8 cellular contexts compared by ENCODE assay signal in the genomic region with DNA sequence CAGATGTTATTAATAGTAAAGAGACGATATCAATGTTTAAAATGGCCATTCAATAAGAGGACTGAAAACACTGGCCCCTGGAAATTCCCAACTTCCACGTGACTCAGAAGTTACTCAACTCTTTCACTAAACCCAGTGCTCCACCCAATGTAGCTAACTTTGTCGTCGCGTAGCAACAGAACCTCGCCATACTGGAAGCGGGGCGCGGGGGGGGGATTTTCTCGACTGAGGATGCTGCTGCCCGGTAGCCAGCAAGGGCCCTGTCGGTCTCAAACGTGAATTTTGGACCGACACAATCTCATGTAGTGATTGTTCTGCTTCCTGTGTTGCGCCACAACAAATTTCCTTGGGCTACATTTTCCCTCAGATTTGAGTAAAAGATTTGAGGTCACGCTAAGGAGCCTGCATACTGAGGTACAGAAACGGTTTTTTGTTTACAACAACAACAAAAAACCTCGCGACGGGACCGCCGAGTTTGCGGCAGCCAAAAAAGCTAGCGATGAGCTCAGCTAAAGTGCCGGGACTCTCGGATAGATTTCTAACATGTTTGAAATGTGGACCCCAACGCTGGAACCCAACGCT. TPM values are rescaled to one million over a fixed set of nuclear protein-coding genes. Genes with fewer than 3 reads are reported as not detected.
DNase-seq lines count a peak whose midpoint lies in the region; ATAC-seq and TF ChIP-seq lines count a peak whose summit lies in the region.

No MANE protein-coding gene starts in this region.

- H3K4me2 ChIP-seq in GM23248 (ENCODE audit: unreplicated experiment) (peak overlapping the region; percentile 86), Loucy (ENCODE audit: low read depth, low read length, poor library complexity, severe bottlenecking) (peak overlapping the region; percentile 84)

- H3K27me3 ChIP-seq in GM23248 (replicated peaks; ENCODE audit: insufficient read depth) (no peaks in the 10 kb centered on the region), Loucy (ENCODE audit: insufficient read depth, low read length, poor library complexity, severe bottlenecking) (no peaks in the 10 kb centered on the region), adrenal gland (no peaks in the 10 kb centered on the region), heart right ventricle (no peaks in the 10 kb centered on the region)

- H3F3A ChIP-seq in GM23248 (ENCODE audit: insufficient read depth) (peaks cover 17% of the 10 kb centered on the region), Loucy (ENCODE audit: low read depth) (no peaks in the 10 kb centered on the region)

- no peaks in the 10 kb centered on the region for H3K36me3 ChIP-seq in GM23248 (ENCODE audit: low read depth)
- H3K36me3 ChIP-seq in Loucy (ENCODE audit: insufficient read depth, low read length) = no peaks in the 10 kb centered on the region
- H3K36me3 ChIP-seq in adrenal gland (replicated peaks in 1 of 2) = no peaks in the 10 kb centered on the region
- peaks cover 0 to 26% (median 0%) of the 10 kb centered on the region in 9 donors for H3K36me3 ChIP-seq in heart right ventricle

- TF ChIP-seq POLR2A in adrenal gland (IDR thresholded peaks at IDR 0.05) = no peak

- WGBS in GM23248 (ENCODE audit: low coverage in 1 of 2, low lambda C conversion rate in 2 of 2, missing lambda C conversion rate in 2 of 2), 2 experiments = 0 to 1% methylated on average over 28 of the region's 28 CpGs
- 0 to 1% (median 0%) methylated on average over 19 to 28 of the region's 28 CpGs for WGBS in adrenal gland, 4 donors
- WGBS in heart right ventricle, 2 donors = 0% methylated on average over 28 of the region's 28 CpGs

- TF ChIP-seq CTCF in Loucy (conservative IDR thresholded peaks at IDR 0.05; ENCODE audit: low read length) = no peak
- no peak for TF ChIP-seq CTCF in adrenal gland (IDR thresholded peaks at IDR 0.05)
- TF ChIP-seq CTCF in heart right ventricle (IDR thresholded peaks at IDR 0.05) = no peak
- TF ChIP-seq CTCF in type B pancreatic cell (conservative IDR thresholded peaks at IDR 0.05) = no peak

- DNase-seq in DMS 273 (lab: John Stamatoyannopoulos, UW; ENCODE audit: unreplicated experiment) (peak; percentile 88), GM23248 (peak; percentile 99), T-cell (peak; percentile 32 to 95 (median 85)), adrenal gland (peak; percentile 89 to 97 (median 94)), heart right ventricle (peak; percentile 84 to 96), pons (ENCODE audit: low spot score) (peak; percentile 88), type B pancreatic cell (ENCODE audit: extremely low spot score, unreplicated experiment) (peak; percentile 76)

- H3K27me3 Mint-ChIP-seq in T-cell (no peaks in the 10 kb centered on the region), type B pancreatic cell (no peaks in the 10 kb centered on the region)

- no peaks in the 10 kb centered on the region for H3K9me3 Mint-ChIP-seq in T-cell
- H3K9me3 Mint-ChIP-seq in type B pancreatic cell = no peaks in the 10 kb centered on the region

- H4K20me1 ChIP-seq in GM23248 (ENCODE audit: insufficient read depth) (no peaks in the 10 kb centered on the region), Loucy (ENCODE audit: insufficient read depth, low read length, poor library complexity, severe bottlenecking) (no peaks in the 10 kb centered on the region)

- H3K9me2 ChIP-seq in GM23248 (ENCODE audit: insufficient read depth) (no peaks in the 10 kb centered on the region), Loucy (replicated peaks; ENCODE audit: low read depth, low read length) (no peaks in the 10 kb centered on the region)

- H3K79me2 ChIP-seq in GM23248 (ENCODE audit: insufficient read depth) = peaks cover 10% of the 10 kb centered on the region; the same call in 1 of the 2 replicates
- H3K79me2 ChIP-seq in Loucy (ENCODE audit: insufficient read depth, low read length) = peaks cover 20% of the 10 kb centered on the region

- H3K4me3 Mint-ChIP-seq in T-cell (peak overlapping the region; percentile 90 to 93 (median 92)), type B pancreatic cell (peak overlapping the region; percentile 89)

- H3K27ac ChIP-seq in GM23248 (peak overlapping the region; percentile 100), adrenal gland (peak overlapping the region; percentile 85 to 100 (median 98)), heart right ventricle (peak overlapping the region; percentile 89 to 100 (median 98))

- CTCF ChIA-PET in T-cell (lab: Charles Lee) = interaction anchor here (0.6 to 2.0 kb wide), 15 partner anchors 12 to 234 kb away, joined by 3 to 11 read pairs (median 3); a partner anchor contains a TSS

- ATAC-seq in T-cell (replicated peaks in 1 of 4) = peak; percentile 1 to 54 (median 17)
- ATAC-seq in heart right ventricle = peak; percentile 71 to 90 (median 80)

- H3K4me1 ChIP-seq in GM23248 (ENCODE audit: insufficient read depth) (peaks cover 40% of the 10 kb centered on the region), Loucy (ENCODE audit: insufficient read depth, low read length, poor library complexity, severe bottlenecking) (peaks cover 21% of the 10 kb centered on the region), adrenal gland (replicated peaks in 1 of 2) (peaks cover 0 to 12% of the 10 kb centered on the region in 2 donors), heart right ventricle (peaks cover 0 to 24% (median 12%) of the 10 kb centered on the region in 9 donors)

- H3K9ac ChIP-seq in GM23248 = peak overlapping the region; percentile 98
- peak overlapping the region; percentile 97 for H3K9ac ChIP-seq in Loucy (ENCODE audit: low read depth, low read length, poor library complexity, severe bottlenecking)

- peak overlapping the region; percentile 89 for H2AFZ ChIP-seq in GM23248
- peak overlapping the region; percentile 91 for H2AFZ ChIP-seq in Loucy (ENCODE audit: low read length)

- no peaks in the 10 kb centered on the region for H3K9me3 ChIP-seq in GM23248 (ENCODE audit: low read depth)
- H3K9me3 ChIP-seq in Loucy (ENCODE audit: insufficient read depth, low read depth, low read length) = no peaks in the 10 kb centered on the region
- H3K9me3 ChIP-seq in adrenal gland (replicated peaks in 1 of 3) = no peaks in the 10 kb centered on the region
- H3K9me3 ChIP-seq in heart right ventricle = no peaks in the 10 kb centered on the region

- POLR2A ChIA-PET in T-cell (lab: Charles Lee) = interaction anchor here (0.6 to 1.3 kb wide), 14 partner anchors 10 to 754 kb away, joined by 3 to 10 read pairs (median 5); a partner anchor contains a TSS

- H3K4me1 Mint-ChIP-seq in T-cell = peaks cover 24 to 32% (median 26%) of the 10 kb centered on the region in 3 donors
- peaks cover 31% of the 10 kb centered on the region for H3K4me1 Mint-ChIP-seq in type B pancreatic cell (ENCODE audit: unreplicated experiment)

- H3K36me3 Mint-ChIP-seq in T-cell (peaks cover 8% of the 10 kb centered on the region), type B pancreatic cell (no peaks in the 10 kb centered on the region)

- in situ Hi-C loops in GM23248 (cut with MboI) = no loop called here

- H3K4me3 ChIP-seq in GM23248 = peak overlapping the region; percentile 80
- H3K4me3 ChIP-seq in Loucy (ENCODE audit: low read length, poor library complexity, severe bottlenecking) = peak overlapping the region; percentile 90
- H3K4me3 ChIP-seq in adrenal gland = peak overlapping the region in 3 of 4 donors; percentile 9 to 89 (median 48)
- peak overlapping the region; percentile 54 to 88 (median 78) for H3K4me3 ChIP-seq in heart right ventricle

- intact Hi-C loops in adrenal gland (cut with DNase I) = no loop called here
- intact Hi-C loops in heart right ventricle (cut with DNase I) = loop anchor here in 8 of 10 donors (1.0 to 10.0 kb wide), 16 partner anchors 44 to 236 kb away; a partner anchor contains a TSS

- peak overlapping the region; percentile 98 to 99 for H3K27ac Mint-ChIP-seq in T-cell
- peak overlapping the region; percentile 99 for H3K27ac Mint-ChIP-seq in type B pancreatic cell

RNA-seq across cellular contexts. Expression of a gene that starts 1.0 kb away (rescaled TPM):
- 4.4 and 4.6 TPM in 2 replicates for total RNA-seq in GM23248 (2014; rRNA removed; shearing (Covaris generic))
- polyA plus RNA-seq in GM23248 (2016; fragmentation: Nextera tagmentation; extraction: Ambion mirVana) (9.1 TPM in 2 replicates), adrenal gland (1 to 10 TPM; 5.8 to 9.6 (median 6.8) TPM), heart right ventricle (10 to 100 TPM in 1 of 2 donors, 1 to 10 TPM in 1; 7.5 to 12.1 TPM)
- total RNA-seq in T-cell (10 to 100 TPM in 2 of 5 donors, 1 to 10 TPM in 3; 9.0 to 11.3 (median 9.7) TPM), adrenal gland (10 to 100 TPM in 1 of 8 donors, 1 to 10 TPM in 7; 3.1 to 12.2 (median 5.6) TPM), heart right ventricle (10 to 100 TPM in 1 of 10 donors, 1 to 10 TPM in 9; 4.4 to 10.4 (median 6.7) TPM), type B pancreatic cell (ENCODE audit: low replicate concordance) (9.1 and 11.6 TPM in 2 replicates)

RNA-seq across cellular contexts. Expression of a gene that starts 35.3 kb away (rescaled TPM):
- 0.25 TPM in 1 of 2 replicates, not detected in the other for total RNA-seq in GM23248 (2014; rRNA removed; shearing (Covaris generic))
- polyA plus RNA-seq in GM23248 (2016; fragmentation: Nextera tagmentation; extraction: Ambion mirVana) (0.30 and 0.51 TPM in 2 replicates), adrenal gland (1 to 10 TPM in 2 of 3 donors, under 1 TPM in 1; 0.40 to 2.2 (median 1.5) TPM), heart right ventricle (under 1 TPM; 0.15 to 0.36 TPM)
- total RNA-seq in T-cell (under 1 TPM in 1 of 5 donors, not detected in 4; 0.16 TPM), adrenal gland (under 1 TPM in 5 of 8 donors, not detected in 3; 0.11 to 0.97 (median 0.23) TPM), heart right ventricle (under 1 TPM in 4 of 10 donors, not detected in 6; 0.10 to 0.39 (median 0.16) TPM), type B pancreatic cell (ENCODE audit: low replicate concordance) (14.5 and 94.1 TPM in 2 replicates)

Comparison
In these comparisons a context has a peak if more than half of its experiments do, and no peak if none do; other contexts are left out.
1. Peak in every context shown above with its lines: DNase-seq, ATAC-seq, H3K4me3 ChIP-seq and H3K27ac ChIP-seq.
2. intact Hi-C loops: an anchor here in heart right ventricle (1.0 to 10.0 kb wide); none called in adrenal gland.